9 cellular contexts compared by ENCODE assay signal in the genomic region with DNA sequence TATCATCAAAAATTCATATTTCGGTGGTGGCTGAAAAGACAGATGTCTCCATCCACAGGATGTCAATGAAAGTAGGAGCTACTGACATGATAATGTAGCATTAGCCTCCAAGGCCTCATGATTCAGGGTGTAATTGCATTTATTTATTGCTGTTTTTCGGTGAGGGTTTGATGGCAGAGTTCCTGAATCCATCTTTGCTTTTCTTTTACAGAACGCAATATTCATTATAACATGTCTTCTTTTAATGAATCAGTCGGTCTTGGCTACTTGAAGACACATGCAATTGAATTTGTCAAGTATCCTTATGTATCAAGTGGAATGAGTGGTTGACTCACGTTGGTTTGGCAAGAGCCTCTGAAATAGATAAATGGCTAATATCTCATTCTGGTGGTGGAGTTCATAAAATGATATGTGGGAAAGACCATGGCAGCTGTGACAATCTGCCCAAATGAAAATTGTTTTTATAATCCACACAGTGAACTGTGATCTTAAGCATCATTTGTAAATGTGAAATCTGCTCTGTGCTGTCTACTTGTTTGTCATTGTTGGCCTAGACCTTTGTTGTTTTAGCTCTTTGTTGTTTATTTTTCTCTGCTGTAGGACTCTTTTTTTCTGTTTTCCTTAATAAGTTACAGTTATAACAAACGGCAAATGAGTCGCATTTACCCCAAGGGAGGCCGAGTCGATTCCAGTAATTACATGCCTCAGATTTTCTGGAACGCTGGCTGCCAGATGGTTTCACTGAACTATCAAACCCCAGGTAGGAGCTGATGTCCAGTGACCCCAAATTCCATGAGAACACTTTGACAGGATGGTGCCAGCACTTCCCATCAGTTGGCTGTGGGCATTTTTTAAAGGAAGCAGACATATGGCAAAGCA.
DNase-seq lines count a peak whose midpoint lies in the region; TF ChIP-seq lines count a peak whose summit lies in the region.
"Had no signal": no experiment of that assay in that cellular context is flagged by ENCODE, and none has a peak within 500 bp of the region (broad histone marks: within the 10 kb centered on the region; RNA-seq: fewer than 3 reads in every experiment).

No MANE protein-coding gene starts in this region.

- no peak overlapping the region for H3K4me3 ChIP-seq in epithelial cell of esophagus (ENCODE audit: low read length)
- H3K4me3 ChIP-seq: left ventricle myocardium inferior had no signal

- peak; percentile 21 for DNase-seq in NCI-H2196 (lab: John Stamatoyannopoulos, UW; ENCODE audit: unreplicated experiment)
- no peak for DNase-seq in NCI-H2196 treated with DMSO at 0.1 percent for 48 hours (lab: John Stamatoyannopoulos, UW; ENCODE audit: unreplicated experiment)
- peak; percentile 49 for DNase-seq in NCI-H2227 (lab: John Stamatoyannopoulos, UW; ENCODE audit: unreplicated experiment)
- DNase-seq in epithelial cell of esophagus (ENCODE audit: low read depth) = peak; percentile 56
- DNase-seq in stromal cell of bone marrow (ENCODE audit: low read depth) = peak; percentile 52
- DNase-seq in DMS 273 treated with DMSO at 0.1 percent for 48 hours (lab: John Stamatoyannopoulos, UW) = no peak
- no peak for DNase-seq in Kasumi-1 (lab: John Stamatoyannopoulos, UW)
- DNase-seq in NCI-H526 (lab: John Stamatoyannopoulos, UW) = no peak
- DNase-seq: left ventricle myocardium inferior had no signal

- TF ChIP-seq CTCF in epithelial cell of esophagus (IDR thresholded peaks at IDR 0.05; ENCODE audit: insufficient read depth, low read depth, low read length, missing control alignments) = no peak

Comparison
In these comparisons a context has a peak if more than half of its experiments do, and no peak if none do; other contexts are left out.
1. DNase-seq: peak in NCI-H2196 (single experiment), NCI-H2227 (single experiment), epithelial cell of esophagus (single experiment) and stromal cell of bone marrow (single experiment); none in NCI-H2196 treated with DMSO at 0.1 percent for 48 hours (single experiment), DMS 273 treated with DMSO at 0.1 percent for 48 hours (single experiment), Kasumi-1 (0 of 2) and NCI-H526 (0 of 2).